ENCODE assay signal across 20 cellular contexts in genomic region chr12:124660846-124661245, GRCh38.
DNase-seq lines count a peak whose midpoint lies in the region; ATAC-seq and TF ChIP-seq lines count a peak whose summit lies in the region.
"Had no signal": no experiment of that assay in that cellular context is flagged by ENCODE, and none has a peak within 500 bp of the region (broad histone marks: within the 10 kb centered on the region; RNA-seq: fewer than 3 reads in every experiment).

No MANE protein-coding gene starts in this region.

- H3K9ac ChIP-seq in endodermal cell (ENCODE audit: extremely low read depth, low read length, poor library complexity, severe bottlenecking) (no peak overlapping the region), skeletal muscle satellite cell (ENCODE audit: low read depth, low read length) (no peak overlapping the region)
- H3K9ac ChIP-seq: BLaER1 treated with 17β-estradiol and CSF1 and Interleukin-3, amounts not matched to agents 10 nM and 100 nM had no signal

- no peaks in the 10 kb centered on the region for H3K9me3 ChIP-seq in endodermal cell (ENCODE audit: control insufficient read depth, low read length)
- H3K9me3 ChIP-seq in skeletal muscle satellite cell (replicated peaks; ENCODE audit: low read length) = no peaks in the 10 kb centered on the region
- no peaks in the 10 kb centered on the region for H3K9me3 ChIP-seq in gastrocnemius medialis
- H3K9me3 ChIP-seq: colonic mucosa, neutrophil, tibial artery had no signal

- 86 to 87% methylated on average over 15 to 21 of the region's 21 CpGs for WGBS in endodermal cell (ENCODE audit: insufficient coverage in 1 of 2, insufficient read length in 1 of 2), 2 experiments

- TF ChIP-seq CTCF in endodermal cell (conservative IDR thresholded peaks at IDR 0.05) (no peak), osteocyte (IDR thresholded peaks at IDR 0.05) (no peak), gastrocnemius medialis (IDR thresholded peaks at IDR 0.05 in 4 of 5, conservative IDR thresholded peaks at IDR 0.05 in 1 of 5) (no peak)

- ATAC-seq in GM18861 (IDR thresholded peaks at IDR 0.05; ENCODE audit: unreplicated experiment) (no peak), gastrocnemius medialis (no peak)
- ATAC-seq: stimulated activated effector memory CD8-positive, alpha-beta T cell treated with anti-CD3 and anti-CD28 coated beads, Interleukin-12 subunit alpha, Interleukin-12 subunit beta, amount 100 ng/mL, for 72 hours had no signal

- H3K27me3 ChIP-seq in endodermal cell (ENCODE audit: control insufficient read depth, insufficient read depth, low read length, poor library complexity, severe bottlenecking) (no peaks in the 10 kb centered on the region), skeletal muscle satellite cell (ENCODE audit: control insufficient read depth, insufficient read depth, low read length) (peaks cover 7% of the 10 kb centered on the region), gastrocnemius medialis (no peaks in the 10 kb centered on the region)
- H3K27me3 ChIP-seq: BLaER1 treated with 17β-estradiol and CSF1 and Interleukin-3, amounts not matched to agents 10 nM and 100 nM; colonic mucosa; hepatocyte; tibial artery had no signal

- H3K9me3 Mint-ChIP-seq in endodermal cell (peaks cover 3% of the 10 kb centered on the region), osteocyte (ENCODE audit: unreplicated experiment) (no peaks in the 10 kb centered on the region)

- peak overlapping the region; percentile 19 for H3K4me2 ChIP-seq in skeletal muscle satellite cell (ENCODE audit: low read length)
- H3K4me2 ChIP-seq: hepatocyte had no signal

- H3K4me1 ChIP-seq in endodermal cell (ENCODE audit: control insufficient read depth, insufficient read depth, low read length) = no peaks in the 10 kb centered on the region
- peaks cover 21% of the 10 kb centered on the region for H3K4me1 ChIP-seq in skeletal muscle satellite cell (ENCODE audit: control insufficient read depth, insufficient read depth, low read length)
- H3K4me1 ChIP-seq in gastrocnemius medialis = peaks cover 3% of the 10 kb centered on the region in 2 donors
- H3K4me1 ChIP-seq: colonic mucosa had no signal

- H3K36me3 Mint-ChIP-seq in endodermal cell (ENCODE audit: low read depth) (no peaks in the 10 kb centered on the region), osteocyte (ENCODE audit: unreplicated experiment) (no peaks in the 10 kb centered on the region)
- H3K36me3 Mint-ChIP-seq: stimulated activated effector memory CD8-positive, alpha-beta T cell treated with anti-CD3 and anti-CD28 coated beads, Interleukin-12 subunit alpha, Interleukin-12 subunit beta, amount 100 ng/mL, for 72 hours had no signal

- H3K27ac ChIP-seq in endodermal cell (ENCODE audit: low read depth, low read length) (peak overlapping the region; percentile 58), gastrocnemius medialis (no peak overlapping the region)
- H3K27ac ChIP-seq: BLaER1 treated with 17β-estradiol and CSF1 and Interleukin-3, amounts not matched to agents 10 nM and 100 nM; colonic mucosa; hepatocyte; neutrophil; tibial artery had no signal

- intact Hi-C loops in gastrocnemius medialis (cut with DNase I; ENCODE audit: low total_unique reads) = no loop called here

- no peak for TF ChIP-seq POLR2A in gastrocnemius medialis (IDR thresholded peaks at IDR 0.05)

- in situ Hi-C loops in gastrocnemius medialis (cut with MboI; ENCODE audit: low sequenced_read_pairs in 4 of 4) = no loop called here

- DNase-seq in NCI-H510A treated with DMSO at 0.1 percent for 48 hours (lab: John Stamatoyannopoulos, UW) (peak; percentile 9), NCI-H510A (lab: John Stamatoyannopoulos, UW) (no peak), NCI-H524 (lab: John Stamatoyannopoulos, UW) (peak; percentile 90 to 96), endodermal cell (no peak), osteocyte (ENCODE audit: extremely low spot score, unreplicated experiment) (no peak), gastrocnemius medialis (no peak)
- DNase-seq: activated CD4-positive, alpha-beta T cell treated with anti-CD3 and anti-CD28 coated beads, Interleukin-2, amount 10 ng/mL, durations not matched to agents 24 days and 14 days; activated CD8-positive, alpha-beta memory T cell treated with anti-CD3 and anti-CD28 coated beads, Interleukin-2, amount 50 U/mL, for 48 hours; activated gamma-delta T cell; colonic mucosa; Kasumi-1; NCI-H2029 treated with DMSO at 0.1 percent for 48 hours; stimulated activated CD4-positive, alpha-beta T cell treated with anti-CD3 and anti-CD28 coated beads, Interleukin-15, amount 100 ng/mL, for 24 hours; tibial artery had no signal

- H3K27ac Mint-ChIP-seq in endodermal cell = no peak overlapping the region
- no peak overlapping the region for H3K27ac Mint-ChIP-seq in osteocyte (ENCODE audit: unreplicated experiment)
- H3K27ac Mint-ChIP-seq: activated CD4-positive, alpha-beta T cell treated with anti-CD3 and anti-CD28 coated beads, Interleukin-2, amount 10 ng/mL, durations not matched to agents 24 days and 14 days; stimulated activated effector memory CD8-positive, alpha-beta T cell treated with anti-CD3 and anti-CD28 coated beads, Interleukin-12 subunit alpha, Interleukin-12 subunit beta, amount 100 ng/mL, for 72 hours had no signal

- H3K4me1 Mint-ChIP-seq in endodermal cell (peaks cover 5% of the 10 kb centered on the region), osteocyte (ENCODE audit: unreplicated experiment) (peaks cover 43% of the 10 kb centered on the region)
- H3K4me1 Mint-ChIP-seq: activated CD4-positive, alpha-beta T cell treated with anti-CD3 and anti-CD28 coated beads, Interleukin-2, amount 10 ng/mL, durations not matched to agents 24 days and 14 days; stimulated activated effector memory CD8-positive, alpha-beta T cell treated with anti-CD3 and anti-CD28 coated beads, Interleukin-12 subunit alpha, Interleukin-12 subunit beta, amount 100 ng/mL, for 72 hours had no signal

- H3K36me3 ChIP-seq in endodermal cell (ENCODE audit: control insufficient read depth, insufficient read depth, low read length) (no peaks in the 10 kb centered on the region), skeletal muscle satellite cell (ENCODE audit: insufficient read depth, low read length) (no peaks in the 10 kb centered on the region), gastrocnemius medialis (no peaks in the 10 kb centered on the region)
- H3K36me3 ChIP-seq: BLaER1 treated with 17β-estradiol and CSF1 and Interleukin-3, amounts not matched to agents 10 nM and 100 nM; colonic mucosa; neutrophil; tibial artery had no signal

- H3K4me3 ChIP-seq in endodermal cell (ENCODE audit: low read length) = no peak overlapping the region
- no peak overlapping the region for H3K4me3 ChIP-seq in skeletal muscle satellite cell (ENCODE audit: low read length)
- H3K4me3 ChIP-seq in gastrocnemius medialis = no peak overlapping the region
- H3K4me3 ChIP-seq: BLaER1 treated with 17β-estradiol and CSF1 and Interleukin-3, amounts not matched to agents 10 nM and 100 nM; colonic mucosa; hepatocyte; tibial artery had no signal

- H3K4me3 Mint-ChIP-seq in endodermal cell (no peak overlapping the region), osteocyte (ENCODE audit: unreplicated experiment) (no peak overlapping the region)
- H3K4me3 Mint-ChIP-seq: activated CD4-positive, alpha-beta T cell treated with anti-CD3 and anti-CD28 coated beads, Interleukin-2, amount 10 ng/mL, durations not matched to agents 24 days and 14 days; stimulated activated effector memory CD8-positive, alpha-beta T cell treated with anti-CD3 and anti-CD28 coated beads, Interleukin-12 subunit alpha, Interleukin-12 subunit beta, amount 100 ng/mL, for 72 hours had no signal

- H3K27me3 Mint-ChIP-seq in endodermal cell (ENCODE audit: insufficient read depth) (peaks cover 12% of the 10 kb centered on the region), osteocyte (ENCODE audit: unreplicated experiment) (no peaks in the 10 kb centered on the region)

Comparison
In these comparisons a context has a peak if more than half of its experiments do, and no peak if none do; other contexts are left out.
1. DNase-seq: peak in NCI-H510A treated with DMSO at 0.1 percent for 48 hours (single experiment) and NCI-H524 (2 of 2); none in NCI-H510A (single experiment), endodermal cell (single experiment), osteocyte (single experiment) and gastrocnemius medialis (0 of 2).